20 cellular contexts compared by ENCODE assay signal in the genomic region with DNA sequence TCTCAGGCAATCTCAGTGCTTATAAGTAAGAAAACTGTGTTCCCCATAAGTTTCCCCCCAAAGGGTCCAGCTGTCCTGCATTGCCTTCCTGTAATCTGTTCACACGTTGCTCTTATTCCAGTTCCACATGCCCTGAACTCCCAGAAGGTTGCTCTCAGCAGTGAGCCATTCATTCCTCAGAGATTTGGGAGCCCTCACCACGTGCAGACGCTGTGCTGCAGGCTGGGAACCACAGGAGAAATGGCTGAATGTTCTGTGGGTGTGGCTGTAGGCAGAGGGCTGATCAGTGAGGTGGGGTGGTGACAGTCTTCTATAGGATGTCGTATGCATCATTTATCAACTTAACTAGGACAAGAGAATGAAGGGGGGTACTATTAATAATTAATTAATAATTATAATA. TPM values are rescaled to one million over a fixed set of nuclear protein-coding genes. Genes with fewer than 3 reads are reported as not detected.
"Had no signal": no experiment of that assay in that cellular context is flagged by ENCODE, and none has a peak within 500 bp of the region (broad histone marks: within the 10 kb centered on the region; RNA-seq: fewer than 3 reads in every experiment).

No MANE protein-coding gene starts in this region.

- H3K36me3 ChIP-seq: esophagus squamous epithelium had no signal

- H3K9me3 Mint-ChIP-seq: activated naive CD4-positive, alpha-beta T cell treated with anti-CD3 and anti-CD28 coated beads, Interleukin-2, amount 50 U/mL, for 24 hours; natural killer cell treated with Interleukin-12 subunit alpha and Interleukin-12 subunit beta and Interleukin-15 and Interleukin-18, amount 100 ng/mL, for 72 hours; stimulated activated naive CD8-positive, alpha-beta T cell treated with anti-CD3 and anti-CD28 coated beads, Interleukin-15, Interleukin-2, amounts not matched to agents 100 ng/mL and 50 ng/mL, for 24 hours; T-helper 2 cell treated with Interferon-gamma antibody and Interleukin-4, amounts not matched to agents 5 μg/mL and 100 μg/mL, for 36 hours; type B pancreatic cell had no signal

- H3K4me2 ChIP-seq: hepatocyte had no signal

- H2AFZ ChIP-seq: hepatocyte had no signal

- H3K36me3 Mint-ChIP-seq: activated naive CD4-positive, alpha-beta T cell treated with anti-CD3 and anti-CD28 coated beads, Interleukin-2, amount 50 U/mL, for 24 hours; natural killer cell treated with Interleukin-12 subunit alpha and Interleukin-12 subunit beta and Interleukin-15 and Interleukin-18, amount 100 ng/mL, for 72 hours; type B pancreatic cell had no signal

- DNase-seq: activated CD4-positive, alpha-beta T cell treated with anti-CD3 and anti-CD28 coated beads, Interleukin-2, amount 50 U/mL, for 4 hours; activated gamma-delta T cell; dermis blood vessel endothelial cell; effector memory CD4-positive, alpha-beta T cell; esophagus squamous epithelium; foreskin keratinocyte; left colon; nucleus accumbens; stimulated activated CD4-positive, alpha-beta T cell treated with anti-CD3 and anti-CD28 coated beads, Interleukin-15, amount 100 ng/mL, for 24 hours; stimulated activated CD4-positive, alpha-beta T cell treated with anti-CD3 and anti-CD28 coated beads, Interleukin-2, amount 100 ng/mL, for 48 hours had no signal

- H3K9me3 ChIP-seq: esophagus squamous epithelium had no signal

- H3K4me3 Mint-ChIP-seq: activated naive CD4-positive, alpha-beta T cell treated with anti-CD3 and anti-CD28 coated beads, Interleukin-2, amount 50 U/mL, for 24 hours; natural killer cell treated with Interleukin-12 subunit alpha and Interleukin-12 subunit beta and Interleukin-15 and Interleukin-18, amount 100 ng/mL, for 72 hours; stimulated activated naive CD8-positive, alpha-beta T cell treated with anti-CD3 and anti-CD28 coated beads, Interleukin-15, Interleukin-2, amounts not matched to agents 100 ng/mL and 50 ng/mL, for 24 hours; T-helper 2 cell treated with Interferon-gamma antibody and Interleukin-4, amounts not matched to agents 5 μg/mL and 100 μg/mL, for 36 hours had no signal

- H3K27me3 ChIP-seq: foreskin keratinocyte had no signal

- H3K27ac ChIP-seq: esophagus squamous epithelium, foreskin keratinocyte, hepatocyte had no signal

- H3K4me3 ChIP-seq: esophagus squamous epithelium, hepatocyte, lung had no signal

- H3K27ac Mint-ChIP-seq: activated naive CD4-positive, alpha-beta T cell treated with anti-CD3 and anti-CD28 coated beads, Interleukin-2, amount 50 U/mL, for 24 hours; natural killer cell treated with Interleukin-12 subunit alpha and Interleukin-12 subunit beta and Interleukin-15 and Interleukin-18, amount 100 ng/mL, for 72 hours; stimulated activated naive CD8-positive, alpha-beta T cell treated with anti-CD3 and anti-CD28 coated beads, Interleukin-15, Interleukin-2, amounts not matched to agents 100 ng/mL and 50 ng/mL, for 24 hours; T-helper 2 cell treated with Interferon-gamma antibody and Interleukin-4, amounts not matched to agents 5 μg/mL and 100 μg/mL, for 36 hours; type B pancreatic cell had no signal

- H3K79me2 ChIP-seq: hepatocyte had no signal

- ATAC-seq: foreskin keratinocyte; left colon; natural killer cell treated with Interleukin-12 subunit alpha and Interleukin-12 subunit beta and Interleukin-15 and Interleukin-18, amount 100 ng/mL, for 72 hours had no signal

- FAIRE-seq: bronchial epithelial cell, TTC549 had no signal

RNA-seq across cellular contexts. Expression of gene THSD4, which starts 3.3 kb away (rescaled TPM):
- total RNA-seq: activated CD8-positive, alpha-beta memory T cell treated with anti-CD3 and anti-CD28 coated beads for 36 hours; natural killer cell treated with Interleukin-12 subunit alpha and Interleukin-12 subunit beta and Interleukin-15 and Interleukin-18, amount 100 ng/mL, for 72 hours had no signal
